ENCODE assay signal across 18 cellular contexts in the genomic region with DNA sequence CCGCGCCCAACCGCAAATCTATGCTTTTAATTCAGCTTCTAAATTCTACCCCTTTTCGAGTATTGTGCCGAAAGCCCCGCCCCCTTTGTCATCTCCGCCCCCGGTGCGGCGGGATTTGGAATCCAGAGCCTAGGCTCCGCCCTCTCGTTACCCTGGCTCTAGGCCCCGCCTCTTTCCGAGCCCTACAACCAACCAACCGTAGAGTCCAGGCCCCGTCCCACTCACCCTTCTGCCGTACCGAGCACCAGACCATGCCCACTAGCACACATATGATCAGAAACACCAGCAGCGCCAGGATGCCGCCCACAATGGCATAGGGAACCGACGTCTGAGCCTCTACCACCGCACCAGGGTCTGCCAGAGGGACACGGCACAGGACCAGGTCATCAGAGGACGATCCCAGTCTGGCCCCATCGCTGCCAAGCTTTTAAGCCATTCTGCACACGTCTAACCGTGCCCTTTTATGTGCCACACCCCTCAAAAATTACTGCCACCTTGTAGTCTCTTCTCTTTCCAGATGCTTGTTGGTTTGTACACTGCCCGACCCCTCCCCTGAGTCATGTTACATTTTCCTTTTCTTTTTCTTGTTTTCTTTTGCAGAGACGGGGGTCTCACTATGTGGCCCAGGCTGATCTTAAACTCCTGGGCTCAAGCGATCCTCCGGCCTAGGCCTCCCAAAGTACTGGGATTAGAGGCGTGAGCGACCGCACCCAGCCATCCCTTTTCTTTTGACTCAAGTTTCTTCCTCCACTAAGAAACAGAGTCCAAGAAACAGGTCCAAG. TPM values are rescaled to one million over a fixed set of nuclear protein-coding genes. Genes with fewer than 3 reads are reported as not detected.
A peak's percentile ranks its signal among the peaks of the same experiment; 100 is the strongest.
DNase-seq lines count a peak whose midpoint lies in the region; ATAC-seq, FAIRE-seq and TF ChIP-seq lines count a peak whose summit lies in the region.
"Had no signal": no experiment of that assay in that cellular context is flagged by ENCODE, and none has a peak within 500 bp of the region (broad histone marks: within the 10 kb centered on the region; RNA-seq: fewer than 3 reads in every experiment).

No MANE protein-coding gene starts in this region.

- POLR2A ChIA-PET in SK-N-SH (lab: Yijun Ruan, JAX) (no interaction called here), K562 (lab: Yijun Ruan, JAX) (interaction anchor here (0.6 to 1.0 kb wide), 4 partner anchors 10 to 44 kb away, joined by 3 to 4 read pairs (median 4); partner anchors contain the start of genes IRGQ and ZNF576)

- TF ChIP-seq RAD21 in SK-N-SH (IDR thresholded peaks at IDR 0.05; ENCODE audit: low read length) (no peak), K562 (CRISPR knock-in tag; conservative IDR thresholded peaks at IDR 0.05 in 1 of 2, IDR thresholded peaks at IDR 0.05 in 1 of 2) (no peak)

- peak overlapping the region; percentile 49 to 82 (median 69); a peak in 5 of 7 replicates for H3K27ac Mint-ChIP-seq in H9
- H3K27ac Mint-ChIP-seq in nephron = peak overlapping the region; percentile 13 to 73 (median 42)
- H3K27ac Mint-ChIP-seq: CD8-positive, alpha-beta T cell had no signal

- H3K9me1 ChIP-seq in K562 (ENCODE audit: control insufficient read depth, insufficient read depth, low read length) = peaks cover 2% of the 10 kb centered on the region

- H3K4me1 ChIP-seq in SK-N-SH (ENCODE audit: control insufficient read depth in 1 of 2, insufficient read depth in 2 of 2, low read depth in 1 of 2, low read length in 1 of 2) (peaks cover 0 to 8% of the 10 kb centered on the region in 2 experiments; a peak in 1 of 4 replicates), H9 (ENCODE audit: insufficient read depth, low read length) (no peaks in the 10 kb centered on the region; the same call in none of the 2 replicates), K562 (replicated peaks in 1 of 2; ENCODE audit: control insufficient read depth in 2 of 2, insufficient read depth in 2 of 2, low read length in 2 of 2) (peaks cover 39 to 68% of the 10 kb centered on the region in 2 experiments)

- peak; percentile 75 for DNase-seq in SK-N-SH
- DNase-seq in H9 = peak; percentile 93
- peak; percentile 93 to 96 (median 94) for DNase-seq in K562 (ENCODE audit: extremely low read depth in 1 of 4, low spot score in 3 of 4)
- no peak for DNase-seq in NCI-H1417 (lab: John Stamatoyannopoulos, UW)
- DNase-seq in SIG-M5 (lab: John Stamatoyannopoulos, UW) = no peak
- DNase-seq: GOT3, NCI-H2171 treated with DMSO at 0.1 percent for 48 hours had no signal

- TF ChIP-seq CTCF in SK-N-SH (IDR thresholded peaks at IDR 0.05) (no peak), H9 (conservative IDR thresholded peaks at IDR 0.05) (no peak), K562 (IDR thresholded peaks at IDR 0.05 in 2 of 3, conservative IDR thresholded peaks at IDR 0.05 in 1 of 3; ENCODE audit: insufficient read depth in 2 of 3, low read depth in 1 of 3, low read length in 3 of 3) (no peak), nephron (IDR thresholded peaks at IDR 0.05; ENCODE audit: unreplicated experiment in 3 of 3) (no peak)

- H3K27me3 ChIP-seq in SK-N-SH (ENCODE audit: insufficient read depth) = no peaks in the 10 kb centered on the region
- no peaks in the 10 kb centered on the region for H3K27me3 ChIP-seq in H9 (ENCODE audit: insufficient read depth, low read length)
- H3K27me3 ChIP-seq in K562 (ENCODE audit: control insufficient read depth in 2 of 2, insufficient read depth in 2 of 2, low read length in 2 of 2) = no peaks in the 10 kb centered on the region
- H3K27me3 ChIP-seq: adrenal gland had no signal

- in situ Hi-C loops in K562 (cut with MboI) = no loop called here

- H3K27me3 Mint-ChIP-seq in H9 (ENCODE audit: low read depth) (peaks cover 20% of the 10 kb centered on the region), nephron (ENCODE audit: low read depth) (no peaks in the 10 kb centered on the region)

- no peaks in the 10 kb centered on the region for H3K79me1 ChIP-seq in H9 (ENCODE audit: insufficient read depth, low read depth, low read length, poor library complexity, severe bottlenecking)

- no peak overlapping the region for H4K5ac ChIP-seq in H9 (ENCODE audit: insufficient read length, low read depth, low read length)

- peaks cover 10% of the 10 kb centered on the region for H3K23me2 ChIP-seq in H9 (ENCODE audit: insufficient read length, low read depth, low read length, poor library complexity, severe bottlenecking)

- no peaks in the 10 kb centered on the region for H3K9me2 ChIP-seq in SK-N-SH

- H3F3A ChIP-seq in SK-N-SH (replicated peaks; ENCODE audit: insufficient read depth) = peaks cover 4% of the 10 kb centered on the region

- H3K14ac ChIP-seq in H9 (ENCODE audit: insufficient read depth, low read length) = no peak overlapping the region

- no peak overlapping the region for H3T11ph ChIP-seq in H9 (ENCODE audit: low read length)

- intact Hi-C loops in K562 (cut with micrococcal nuclease) = loop anchor here (10.0 kb wide), 2 partner anchors 69 to 179 kb away; no protein-coding TSS in a partner anchor

- H2AFZ ChIP-seq in SK-N-SH (ENCODE audit: low read depth) (no peak overlapping the region), H9 (ENCODE audit: low read length) (no peak overlapping the region), K562 (ENCODE audit: low read depth, low read length) (peak overlapping the region; percentile 79)

- no peak overlapping the region for H3K23ac ChIP-seq in H9 (ENCODE audit: insufficient read length, low read depth, low read length)

- H2BK12ac ChIP-seq in H9 (ENCODE audit: insufficient read length, low read depth, low read length) = no peak overlapping the region

- no peaks in the 10 kb centered on the region for H4K20me1 ChIP-seq in SK-N-SH (ENCODE audit: insufficient read depth)
- H4K20me1 ChIP-seq in H9 (ENCODE audit: control insufficient read depth, insufficient read depth, insufficient read length) = no peaks in the 10 kb centered on the region
- no peaks in the 10 kb centered on the region for H4K20me1 ChIP-seq in K562 (replicated peaks; ENCODE audit: control insufficient read depth, insufficient read depth, low read length)

- H3K9me3 ChIP-seq in SK-N-SH (no peaks in the 10 kb centered on the region), H9 (ENCODE audit: control insufficient read depth, low read depth, low read length) (no peaks in the 10 kb centered on the region), K562 (replicated peaks; ENCODE audit: control insufficient read depth, insufficient read depth, low read depth, low read length) (no peaks in the 10 kb centered on the region)
- H3K9me3 ChIP-seq: adrenal gland, thoracic aorta had no signal

- no peak overlapping the region for H3K9ac ChIP-seq in SK-N-SH
- no peak overlapping the region for H3K9ac ChIP-seq in H9 (ENCODE audit: extremely low read depth, insufficient read length, low read length)
- H3K9ac ChIP-seq in K562 (ENCODE audit: insufficient read depth in 1 of 2, low read depth in 2 of 2, low read length in 2 of 2) = peak overlapping the region in 1 of 2 experiments; percentile 73; a peak in 2 of 4 replicates

- H3K9me3 Mint-ChIP-seq in H9 (no peaks in the 10 kb centered on the region; a peak in 1 of 5 replicates), nephron (no peaks in the 10 kb centered on the region)
- H3K9me3 Mint-ChIP-seq: CD8-positive, alpha-beta T cell had no signal

- no peak overlapping the region for H2BK120ac ChIP-seq in H9 (ENCODE audit: low read depth, low read length, poor library complexity, severe bottlenecking)

- CTCF ChIA-PET in SK-N-SH (lab: Yijun Ruan, JAX) (no interaction called here), K562 (lab: Yijun Ruan, JAX; ENCODE audit: low intra/inter-chr PET ratio) (interaction anchor here (0.8 to 1.3 kb wide), 2 partner anchors 69 to 177 kb away, joined by 3 to 4 read pairs; no protein-coding TSS in a partner anchor)

- BruUV-seq in K562 (replicated peaks; lab: Mats Ljungman, UMichigan) = no TSS peak

- TF ChIP-seq POLR2A in K562 (conservative IDR thresholded peaks at IDR 0.05) = 0 out of 2 replicates have a peak, but pooled peaks have one; percentile 19

- no peak overlapping the region for H2BK20ac ChIP-seq in H9 (ENCODE audit: low read depth, low read length, poor library complexity, severe bottlenecking)

- peak; percentile 84 for FAIRE-seq in K562 (lab: Jason Lieb, UNC)
- FAIRE-seq: GM12878 had no signal

- H3K36me3 ChIP-seq in SK-N-SH (replicated peaks in 1 of 2; ENCODE audit: control insufficient read depth in 1 of 2, insufficient read depth in 2 of 2, low read length in 1 of 2) (peaks cover 0 to 3% of the 10 kb centered on the region in 2 experiments), K562 (ENCODE audit: control insufficient read depth, insufficient read depth, low read length) (peaks cover 2% of the 10 kb centered on the region; the same call in 2 of the 3 replicates)
- H3K36me3 ChIP-seq: adrenal gland, thoracic aorta had no signal

- WGBS in SK-N-SH (ENCODE audit: low lambda C conversion rate) = 93% methylated on average over 35 of the region's 35 CpGs
- WGBS in H9 (ENCODE audit: extremely low coverage, insufficient read length, low lambda C conversion rate) = no CpG with 5 or more reads among the region's 35 CpGs
- 27% methylated on average over 34 of the region's 35 CpGs for WGBS in K562 (ENCODE audit: insufficient coverage, low coverage, missing lambda C conversion rate)

- H3K4me2 ChIP-seq in SK-N-SH (no peak overlapping the region), H9 (ENCODE audit: insufficient read depth, insufficient read length, low read length) (no peak overlapping the region), K562 (ENCODE audit: insufficient read depth, low read length) (peak overlapping the region; percentile 64)

- H3K4me3 Mint-ChIP-seq in H9 (peak overlapping the region in 1 of 2 experiments; percentile 16; a peak in 1 of 5 replicates), nephron (peak overlapping the region in 1 of 3 experiments; percentile 9)
- H3K4me3 Mint-ChIP-seq: CD8-positive, alpha-beta T cell had no signal

- H2AK5ac ChIP-seq in H9 (ENCODE audit: insufficient read length, low read length) = no peak overlapping the region

- no peak overlapping the region for H3K18ac ChIP-seq in H9 (ENCODE audit: insufficient read length, low read depth, low read length)

- H3K4me1 Mint-ChIP-seq in H9 = peaks cover 23 to 37% of the 10 kb centered on the region in 2 experiments
- H3K4me1 Mint-ChIP-seq in nephron = peaks cover 17% of the 10 kb centered on the region

- no peak overlapping the region for H3K27ac ChIP-seq in SK-N-SH (ENCODE audit: low read depth in 2 of 2, low read length in 1 of 2)
- H3K27ac ChIP-seq in H9 (ENCODE audit: insufficient read length, low read depth, low read length) = no peak overlapping the region
- peak overlapping the region; percentile 57; the same call in 2 of the 3 replicates for H3K27ac ChIP-seq in K562 (ENCODE audit: extremely low read depth, low read depth, low read length)
- H3K27ac ChIP-seq: adrenal gland, RWPE1, thoracic aorta had no signal

- H2BK5ac ChIP-seq in H9 (ENCODE audit: insufficient read length, low read length) = no peak overlapping the region

- no peak overlapping the region for H4K91ac ChIP-seq in H9 (ENCODE audit: insufficient read length, low read depth, low read length)

- ATAC-seq in SK-N-SH treated with all-trans-retinoic acid at 6 μM for 48 hours = no peak
- ATAC-seq in K562 = peak; percentile 64
- ATAC-seq in HG03159 (IDR thresholded peaks at IDR 0.05; ENCODE audit: unreplicated experiment) = no peak

- no peak overlapping the region for H3K4ac ChIP-seq in H9 (ENCODE audit: low read depth, low read length)

- peaks cover 11 to 31% (median 13%) of the 10 kb centered on the region in 3 experiments; a peak in 6 of 7 replicates for H3K36me3 Mint-ChIP-seq in H9 (ENCODE audit: insufficient read depth in 1 of 3, low read depth in 3 of 3)
- peaks cover 41% of the 10 kb centered on the region for H3K36me3 Mint-ChIP-seq in nephron (ENCODE audit: low read depth)

- H3K56ac ChIP-seq in H9 (ENCODE audit: insufficient read length, low read depth, low read length) = no peak overlapping the region

- H3K4me3 ChIP-seq in SK-N-SH (ENCODE audit: low read depth in 2 of 2, low read length in 1 of 2) (no peak overlapping the region), K562 (no peak overlapping the region)
- H3K4me3 ChIP-seq: adrenal gland, GM12878, thoracic aorta had no signal

- H4K8ac ChIP-seq in H9 (replicated peaks; ENCODE audit: insufficient read length, low read depth, low read length) = no peak overlapping the region

- TF ChIP-seq EP300 in SK-N-SH (IDR thresholded peaks at IDR 0.05; ENCODE audit: borderline replicate concordance in 1 of 2, low read depth in 1 of 2, low read length in 1 of 2) (no peak), K562 (IDR thresholded peaks at IDR 0.05; ENCODE audit: low read length) (no peak)

- H2BK15ac ChIP-seq in H9 (ENCODE audit: low read depth, low read length) = no peak overlapping the region

- H3K79me2 ChIP-seq in SK-N-SH (ENCODE audit: insufficient read depth) = peaks cover under 1% of the 10 kb centered on the region
- H3K79me2 ChIP-seq in H9 (ENCODE audit: insufficient read depth, low read length) = no peaks in the 10 kb centered on the region
- peaks cover 16% of the 10 kb centered on the region for H3K79me2 ChIP-seq in K562 (ENCODE audit: control insufficient read depth, insufficient read depth, low read length)

RNA-seq across cellular contexts. Expression of gene ZNF428, which starts 4.7 kb away (rescaled TPM):
- polyA plus RNA-seq in SK-N-SH (2012; rRNA removed) = 60.9 and 79.5 TPM in 2 replicates
- 56.7 and 67.9 TPM in 2 replicates for polyA plus RNA-seq in SK-N-SH (2012; cell fraction: cytosol; rRNA removed)
- 32.6 and 47.0 TPM in 2 replicates for polyA plus RNA-seq in SK-N-SH (2012; cell fraction: nucleus; rRNA removed)
- 30.3 and 31.3 TPM in 2 replicates for total RNA-seq in H9 (2021)
- total RNA-seq in K562 (2011; cell fraction: chromatin; rRNA removed; ENCODE audit: low replicate concordance) = 6.3 and 13.9 TPM in 2 replicates
- 8.6 and 12.7 TPM in 2 replicates for total RNA-seq in K562 (2011; cell fraction: nucleolus; rRNA removed)
- 10.1 and 10.3 TPM in 2 replicates for total RNA-seq in K562 (2011; cell fraction: nucleoplasm; rRNA removed)
- 85.7 and 86.9 TPM in 2 replicates for total RNA-seq in K562 (2014; rRNA removed)
- total RNA-seq in K562 (2014; rRNA removed; fragmentation: Illumina TruSeq; extraction: Trizol) = 8.4 and 8.8 TPM in 2 replicates
- 27.5 and 30.4 TPM in 2 replicates for total RNA-seq in K562 (2015; rRNA removed; fragmentation: Illumina TruSeq; extraction: Trizol)
- 42.2 and 49.2 TPM in 2 replicates for total RNA-seq in K562 (2021)
- 14.9 and 15.9 TPM in 2 replicates for polyA plus RNA-seq in K562 (2011; rRNA removed)
- 17.8 and 32.7 TPM in 2 replicates for polyA plus RNA-seq in K562 (2011; cell fraction: cytosol; rRNA removed)
- 14.2 and 15.7 TPM in 2 replicates for polyA plus RNA-seq in K562 (2011; cell fraction: nucleus; rRNA removed)
- polyA plus RNA-seq in K562 (2012) = 41.0 and 43.7 TPM in 2 replicates
- 14.9 and 19.1 TPM in 2 replicates for polyA plus RNA-seq in K562 (2014; fragmentation: Illumina TruSeq; extraction: Trizol)
- polyA plus RNA-seq in K562 (2014; fragmentation: Nextera tagmentation; extraction: Ambion mirVana) = under 1 TPM; 0.15 to 0.23 TPM
- polyA plus RNA-seq in K562 (2014; rRNA removed) = 68.7 and 75.7 TPM in 2 replicates
- polyA minus RNA-seq in K562 (2011; rRNA and poly(A)+ RNA removed) = 2.5 and 3.4 TPM in 2 replicates
- polyA minus RNA-seq in K562 (2011; cell fraction: cytosol; rRNA and poly(A)+ RNA removed) = 4.3 and 6.7 TPM in 2 replicates
- polyA minus RNA-seq in K562 (2011; cell fraction: nucleus; rRNA and poly(A)+ RNA removed) = 4.3 and 6.9 TPM in 2 replicates

RNA-seq across cellular contexts. Expression of gene SRRM5, which starts 12.2 kb away (rescaled TPM):
- polyA plus RNA-seq in SK-N-SH (2012; rRNA removed) = 0.15 and 0.19 TPM in 2 replicates
- polyA plus RNA-seq in SK-N-SH (2012; cell fraction: cytosol; rRNA removed) = 0.06 and 0.08 TPM in 2 replicates
- polyA plus RNA-seq in SK-N-SH (2012; cell fraction: nucleus; rRNA removed) = 1.3 and 1.4 TPM in 2 replicates
- total RNA-seq in H9 (2021) = 0.44 and 0.70 TPM in 2 replicates
- 1.0 and 1.2 TPM in 2 replicates for total RNA-seq in K562 (2011; cell fraction: chromatin; rRNA removed; ENCODE audit: low replicate concordance)
- 0.33 TPM in 1 of 2 replicates, not detected in the other for total RNA-seq in K562 (2011; cell fraction: nucleolus; rRNA removed)
- 0.23 and 0.29 TPM in 2 replicates for total RNA-seq in K562 (2011; cell fraction: nucleoplasm; rRNA removed)
- total RNA-seq in K562 (2014; rRNA removed) = 0.08 and 0.09 TPM in 2 replicates
- total RNA-seq in K562 (2014; rRNA removed; fragmentation: Illumina TruSeq; extraction: Trizol) = 0.13 and 0.25 TPM in 2 replicates
- 0.08 and 0.18 TPM in 2 replicates for total RNA-seq in K562 (2015; rRNA removed; fragmentation: Illumina TruSeq; extraction: Trizol)
- 0.11 and 0.18 TPM in 2 replicates for total RNA-seq in K562 (2021)
- polyA plus RNA-seq in K562 (2011; rRNA removed) = 0.10 and 0.18 TPM in 2 replicates
- polyA plus RNA-seq in K562 (2011; cell fraction: cytosol; rRNA removed) = 0.01 and 0.03 TPM in 2 replicates
- polyA plus RNA-seq in K562 (2011; cell fraction: nucleus; rRNA removed) = 0.29 and 0.67 TPM in 2 replicates
- polyA plus RNA-seq in K562 (2012) = 0.26 and 0.37 TPM in 2 replicates
- polyA plus RNA-seq in K562 (2014; fragmentation: Illumina TruSeq; extraction: Trizol) = 0.43 and 0.45 TPM in 2 replicates
- polyA plus RNA-seq in K562 (2014; fragmentation: Nextera tagmentation; extraction: Ambion mirVana) = not detected
- polyA plus RNA-seq in K562 (2014; rRNA removed) = 0.25 and 0.36 TPM in 2 replicates
- polyA minus RNA-seq in K562 (2011; rRNA and poly(A)+ RNA removed) = 0.12 TPM in 1 of 2 replicates, not detected in the other
- not detected in 2 replicates for polyA minus RNA-seq in K562 (2011; cell fraction: cytosol; rRNA and poly(A)+ RNA removed)
- polyA minus RNA-seq in K562 (2011; cell fraction: nucleus; rRNA and poly(A)+ RNA removed) = 0.22 TPM in 1 of 2 replicates, not detected in the other
- total RNA-seq: A172, lung microvascular endothelial cell had no signal
- polyA plus RNA-seq: neural cell had no signal

RNA-seq across cellular contexts. Expression of gene CADM4, which starts 15.6 kb away (rescaled TPM):
- polyA plus RNA-seq in SK-N-SH (2012; rRNA removed) (21.4 and 28.9 TPM in 2 replicates), K562 (2011; rRNA removed) (1.4 and 2.1 TPM in 2 replicates), K562 (2014; fragmentation: Illumina TruSeq; extraction: Trizol) (1.3 and 2.2 TPM in 2 replicates), K562 (2014; fragmentation: Nextera tagmentation; extraction: Ambion mirVana) (under 1 TPM; 0.03 to 0.13 TPM), K562 (2014; rRNA removed) (1.7 and 4.6 TPM in 2 replicates)
- polyA plus RNA-seq in SK-N-SH (2012; cell fraction: cytosol; rRNA removed) = 13.2 and 18.6 TPM in 2 replicates
- polyA plus RNA-seq in SK-N-SH (2012; cell fraction: nucleus; rRNA removed) = 11.9 and 25.2 TPM in 2 replicates
- total RNA-seq in H9 (2021) (10.2 and 12.5 TPM in 2 replicates), K562 (2014; rRNA removed) (1.8 and 2.5 TPM in 2 replicates), K562 (2014; rRNA removed; fragmentation: Illumina TruSeq; extraction: Trizol) (0.61 and 0.87 TPM in 2 replicates), K562 (2015; rRNA removed; fragmentation: Illumina TruSeq; extraction: Trizol) (0.72 and 1.2 TPM in 2 replicates), K562 (2021) (1.9 and 2.3 TPM in 2 replicates)
- 2.0 and 2.5 TPM in 2 replicates for total RNA-seq in K562 (2011; cell fraction: chromatin; rRNA removed; ENCODE audit: low replicate concordance)
- 2.6 and 7.0 TPM in 2 replicates for total RNA-seq in K562 (2011; cell fraction: nucleolus; rRNA removed)
- 0.99 and 4.5 TPM in 2 replicates for total RNA-seq in K562 (2011; cell fraction: nucleoplasm; rRNA removed)
- polyA plus RNA-seq in K562 (2011; cell fraction: cytosol; rRNA removed) = 1.9 and 3.5 TPM in 2 replicates
- 1.1 and 2.4 TPM in 2 replicates for polyA plus RNA-seq in K562 (2011; cell fraction: nucleus; rRNA removed)
- 2.1 and 2.5 TPM in 2 replicates for polyA plus RNA-seq in K562 (2012)
- 0.30 and 0.32 TPM in 2 replicates for polyA minus RNA-seq in K562 (2011; rRNA and poly(A)+ RNA removed)
- polyA minus RNA-seq in K562 (2011; cell fraction: cytosol; rRNA and poly(A)+ RNA removed) = 0.86 and 1.5 TPM in 2 replicates
- polyA minus RNA-seq in K562 (2011; cell fraction: nucleus; rRNA and poly(A)+ RNA removed) = 0.54 and 0.89 TPM in 2 replicates

RNA-seq across cellular contexts. Expression of gene ZNF576, which starts 27.7 kb away (rescaled TPM):
- 12.8 and 13.6 TPM in 2 replicates for polyA plus RNA-seq in SK-N-SH (2012; rRNA removed)
- 7.0 and 9.4 TPM in 2 replicates for polyA plus RNA-seq in SK-N-SH (2012; cell fraction: cytosol; rRNA removed)
- polyA plus RNA-seq in SK-N-SH (2012; cell fraction: nucleus; rRNA removed) = 8.4 and 9.5 TPM in 2 replicates
- total RNA-seq in H9 (2021) = 16.3 and 19.7 TPM in 2 replicates
- 16.8 and 39.5 TPM in 2 replicates for total RNA-seq in K562 (2011; cell fraction: chromatin; rRNA removed; ENCODE audit: low replicate concordance)
- 33.8 and 38.9 TPM in 2 replicates for total RNA-seq in K562 (2011; cell fraction: nucleolus; rRNA removed)
- total RNA-seq in K562 (2011; cell fraction: nucleoplasm; rRNA removed) = 35.0 and 41.2 TPM in 2 replicates
- total RNA-seq in K562 (2014; rRNA removed) = 7.1 and 16.2 TPM in 2 replicates
- 5.6 and 6.8 TPM in 2 replicates for total RNA-seq in K562 (2014; rRNA removed; fragmentation: Illumina TruSeq; extraction: Trizol)
- total RNA-seq in K562 (2015; rRNA removed; fragmentation: Illumina TruSeq; extraction: Trizol) = 8.8 and 9.9 TPM in 2 replicates
- 14.2 and 18.2 TPM in 2 replicates for total RNA-seq in K562 (2021)
- 7.3 and 9.7 TPM in 2 replicates for polyA plus RNA-seq in K562 (2011; rRNA removed)
- 14.2 and 34.8 TPM in 2 replicates for polyA plus RNA-seq in K562 (2011; cell fraction: cytosol; rRNA removed)
- polyA plus RNA-seq in K562 (2011; cell fraction: nucleus; rRNA removed) = 10.6 and 13.3 TPM in 2 replicates
- 12.8 and 12.9 TPM in 2 replicates for polyA plus RNA-seq in K562 (2012)
- polyA plus RNA-seq in K562 (2014; fragmentation: Illumina TruSeq; extraction: Trizol) = 12.5 and 12.7 TPM in 2 replicates
- polyA plus RNA-seq in K562 (2014; fragmentation: Nextera tagmentation; extraction: Ambion mirVana) = 10 to 100 TPM; 12.2 to 18.2 TPM
- 12.8 and 17.4 TPM in 2 replicates for polyA plus RNA-seq in K562 (2014; rRNA removed)
- polyA minus RNA-seq in K562 (2011; rRNA and poly(A)+ RNA removed) = 6.4 and 8.1 TPM in 2 replicates
- 5.5 and 6.7 TPM in 2 replicates for polyA minus RNA-seq in K562 (2011; cell fraction: cytosol; rRNA and poly(A)+ RNA removed)
- polyA minus RNA-seq in K562 (2011; cell fraction: nucleus; rRNA and poly(A)+ RNA removed) = 12.8 and 16.1 TPM in 2 replicates

RNA-seq across cellular contexts. Expression of gene IRGQ, which starts 28.1 kb away (rescaled TPM):
- polyA plus RNA-seq in SK-N-SH (2012; rRNA removed) = 8.4 and 10.8 TPM in 2 replicates
- 9.4 and 10.2 TPM in 2 replicates for polyA plus RNA-seq in SK-N-SH (2012; cell fraction: cytosol; rRNA removed)
- 27.5 and 30.0 TPM in 2 replicates for polyA plus RNA-seq in SK-N-SH (2012; cell fraction: nucleus; rRNA removed)
- total RNA-seq in H9 (2021) = 24.1 and 25.4 TPM in 2 replicates
- total RNA-seq in K562 (2011; cell fraction: chromatin; rRNA removed; ENCODE audit: low replicate concordance) = 18.5 and 25.1 TPM in 2 replicates
- total RNA-seq in K562 (2011; cell fraction: nucleolus; rRNA removed) = 14.3 and 16.3 TPM in 2 replicates
- total RNA-seq in K562 (2011; cell fraction: nucleoplasm; rRNA removed) = 23.6 and 35.4 TPM in 2 replicates
- total RNA-seq in K562 (2014; rRNA removed) = 5.3 and 7.3 TPM in 2 replicates
- 8.8 and 9.6 TPM in 2 replicates for total RNA-seq in K562 (2014; rRNA removed; fragmentation: Illumina TruSeq; extraction: Trizol)
- 7.8 and 7.9 TPM in 2 replicates for total RNA-seq in K562 (2015; rRNA removed; fragmentation: Illumina TruSeq; extraction: Trizol)
- 16.8 and 19.2 TPM in 2 replicates for total RNA-seq in K562 (2021)
- 8.3 and 11.2 TPM in 2 replicates for polyA plus RNA-seq in K562 (2011; rRNA removed)
- 6.4 and 14.2 TPM in 2 replicates for polyA plus RNA-seq in K562 (2011; cell fraction: cytosol; rRNA removed)
- 7.0 and 10.7 TPM in 2 replicates for polyA plus RNA-seq in K562 (2011; cell fraction: nucleus; rRNA removed)
- 2.1 and 2.5 TPM in 2 replicates for polyA plus RNA-seq in K562 (2012)
- polyA plus RNA-seq in K562 (2014; fragmentation: Illumina TruSeq; extraction: Trizol) = 3.4 and 5.1 TPM in 2 replicates
- polyA plus RNA-seq in K562 (2014; fragmentation: Nextera tagmentation; extraction: Ambion mirVana) = 10 to 100 TPM in 1 of 2 experiments, 1 to 10 TPM in 1; 3.5 to 11.2 TPM
- 6.2 and 6.6 TPM in 2 replicates for polyA plus RNA-seq in K562 (2014; rRNA removed)
- 13.0 and 15.6 TPM in 2 replicates for polyA minus RNA-seq in K562 (2011; rRNA and poly(A)+ RNA removed)
- polyA minus RNA-seq in K562 (2011; cell fraction: cytosol; rRNA and poly(A)+ RNA removed) = 8.6 and 11.0 TPM in 2 replicates
- 2.2 and 3.3 TPM in 2 replicates for polyA minus RNA-seq in K562 (2011; cell fraction: nucleus; rRNA and poly(A)+ RNA removed)

Comparison
In these comparisons a context has a peak if more than half of its experiments do, and no peak if none do; other contexts are left out.
1. DNase-seq: peak in SK-N-SH (single experiment), H9 (single experiment) and K562 (4 of 4); none in NCI-H1417 (0 of 3) and SIG-M5 (single experiment).